Comparison of ENCODE assay signal across 1 cellular context in the genomic region with DNA sequence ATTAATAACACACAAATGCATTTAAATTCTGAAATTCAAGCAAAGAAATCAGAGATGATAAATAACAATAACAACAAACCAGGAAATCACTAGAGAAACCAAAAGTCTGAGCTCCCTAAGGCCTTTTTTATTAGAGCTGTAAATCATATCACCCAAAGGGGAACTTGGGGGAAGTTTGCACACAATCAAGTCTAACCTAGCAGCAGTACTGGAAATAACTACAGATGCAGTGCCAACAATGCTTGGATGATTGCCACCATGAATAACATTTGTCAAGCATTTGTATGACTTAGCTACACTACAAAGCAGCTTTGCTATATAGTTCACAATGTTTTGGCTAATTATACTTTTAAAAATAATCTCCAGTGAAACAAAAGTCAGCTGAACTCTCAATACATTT.
TF ChIP-seq lines count a peak whose summit lies in the region.

No MANE protein-coding gene starts in this region.

TF ChIP-seq in GM12878, 131 proteins besides CTCF, POLR2A, EP300 and RAD21 (continued from another document):
- TF ChIP-seq, protein P1, sequence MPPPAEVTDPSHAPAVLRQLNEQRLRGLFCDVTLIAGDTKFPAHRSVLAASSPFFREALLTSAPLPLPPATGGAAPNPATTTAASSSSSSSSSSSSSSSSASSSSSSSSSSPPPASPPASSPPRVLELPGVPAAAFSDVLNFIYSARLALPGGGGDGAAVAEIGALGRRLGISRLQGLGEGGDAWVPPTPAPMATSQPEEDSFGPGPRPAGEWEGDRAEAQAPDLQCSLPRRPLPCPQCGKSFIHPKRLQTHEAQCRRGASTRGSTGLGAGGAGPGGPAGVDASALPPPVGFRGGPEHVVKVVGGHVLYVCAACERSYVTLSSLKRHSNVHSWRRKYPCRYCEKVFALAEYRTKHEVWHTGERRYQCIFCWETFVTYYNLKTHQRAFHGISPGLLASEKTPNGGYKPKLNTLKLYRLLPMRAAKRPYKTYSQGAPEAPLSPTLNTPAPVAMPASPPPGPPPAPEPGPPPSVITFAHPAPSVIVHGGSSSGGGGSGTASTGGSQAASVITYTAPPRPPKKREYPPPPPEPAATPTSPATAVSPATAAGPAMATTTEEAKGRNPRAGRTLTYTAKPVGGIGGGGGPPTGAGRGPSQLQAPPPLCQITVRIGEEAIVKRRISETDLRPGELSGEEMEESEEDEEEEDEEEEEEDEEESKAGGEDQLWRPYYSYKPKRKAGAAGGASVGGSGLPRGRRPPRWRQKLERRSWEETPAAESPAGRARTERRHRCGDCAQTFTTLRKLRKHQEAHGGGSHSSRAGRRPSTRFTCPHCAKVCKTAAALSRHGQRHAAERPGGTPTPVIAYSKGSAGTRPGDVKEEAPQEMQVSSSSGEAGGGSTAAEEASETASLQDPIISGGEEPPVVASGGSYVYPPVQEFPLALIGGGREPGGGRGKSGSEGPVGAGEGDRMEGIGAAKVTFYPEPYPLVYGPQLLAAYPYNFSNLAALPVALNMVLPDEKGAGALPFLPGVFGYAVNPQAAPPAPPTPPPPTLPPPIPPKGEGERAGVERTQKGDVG (CRISPR knock-in tag; IDR thresholded peaks at IDR 0.05), result no peak
- TF ChIP-seq MTA3 (IDR thresholded peaks at IDR 0.05; ENCODE audit: borderline replicate concordance, low read length), result no peak
- no peak; the same call in 1 of the 2 replicates for TF ChIP-seq FOXM1 (IDR thresholded peaks at IDR 0.05; ENCODE audit: low read depth, low read length)
- TF ChIP-seq RAD51 (IDR thresholded peaks at IDR 0.05), result no peak
